Comparison of ENCODE assay signal across 1 cellular context in genomic region chr4:20320232-20320631, GRCh38.
TF ChIP-seq lines count a peak whose summit lies in the region.

No MANE protein-coding gene starts in this region.

TF ChIP-seq in GM23338, 12 proteins besides CTCF, POLR2A, EP300 and RAD21 (continued from another document):
- TF ChIP-seq, protein P1, sequence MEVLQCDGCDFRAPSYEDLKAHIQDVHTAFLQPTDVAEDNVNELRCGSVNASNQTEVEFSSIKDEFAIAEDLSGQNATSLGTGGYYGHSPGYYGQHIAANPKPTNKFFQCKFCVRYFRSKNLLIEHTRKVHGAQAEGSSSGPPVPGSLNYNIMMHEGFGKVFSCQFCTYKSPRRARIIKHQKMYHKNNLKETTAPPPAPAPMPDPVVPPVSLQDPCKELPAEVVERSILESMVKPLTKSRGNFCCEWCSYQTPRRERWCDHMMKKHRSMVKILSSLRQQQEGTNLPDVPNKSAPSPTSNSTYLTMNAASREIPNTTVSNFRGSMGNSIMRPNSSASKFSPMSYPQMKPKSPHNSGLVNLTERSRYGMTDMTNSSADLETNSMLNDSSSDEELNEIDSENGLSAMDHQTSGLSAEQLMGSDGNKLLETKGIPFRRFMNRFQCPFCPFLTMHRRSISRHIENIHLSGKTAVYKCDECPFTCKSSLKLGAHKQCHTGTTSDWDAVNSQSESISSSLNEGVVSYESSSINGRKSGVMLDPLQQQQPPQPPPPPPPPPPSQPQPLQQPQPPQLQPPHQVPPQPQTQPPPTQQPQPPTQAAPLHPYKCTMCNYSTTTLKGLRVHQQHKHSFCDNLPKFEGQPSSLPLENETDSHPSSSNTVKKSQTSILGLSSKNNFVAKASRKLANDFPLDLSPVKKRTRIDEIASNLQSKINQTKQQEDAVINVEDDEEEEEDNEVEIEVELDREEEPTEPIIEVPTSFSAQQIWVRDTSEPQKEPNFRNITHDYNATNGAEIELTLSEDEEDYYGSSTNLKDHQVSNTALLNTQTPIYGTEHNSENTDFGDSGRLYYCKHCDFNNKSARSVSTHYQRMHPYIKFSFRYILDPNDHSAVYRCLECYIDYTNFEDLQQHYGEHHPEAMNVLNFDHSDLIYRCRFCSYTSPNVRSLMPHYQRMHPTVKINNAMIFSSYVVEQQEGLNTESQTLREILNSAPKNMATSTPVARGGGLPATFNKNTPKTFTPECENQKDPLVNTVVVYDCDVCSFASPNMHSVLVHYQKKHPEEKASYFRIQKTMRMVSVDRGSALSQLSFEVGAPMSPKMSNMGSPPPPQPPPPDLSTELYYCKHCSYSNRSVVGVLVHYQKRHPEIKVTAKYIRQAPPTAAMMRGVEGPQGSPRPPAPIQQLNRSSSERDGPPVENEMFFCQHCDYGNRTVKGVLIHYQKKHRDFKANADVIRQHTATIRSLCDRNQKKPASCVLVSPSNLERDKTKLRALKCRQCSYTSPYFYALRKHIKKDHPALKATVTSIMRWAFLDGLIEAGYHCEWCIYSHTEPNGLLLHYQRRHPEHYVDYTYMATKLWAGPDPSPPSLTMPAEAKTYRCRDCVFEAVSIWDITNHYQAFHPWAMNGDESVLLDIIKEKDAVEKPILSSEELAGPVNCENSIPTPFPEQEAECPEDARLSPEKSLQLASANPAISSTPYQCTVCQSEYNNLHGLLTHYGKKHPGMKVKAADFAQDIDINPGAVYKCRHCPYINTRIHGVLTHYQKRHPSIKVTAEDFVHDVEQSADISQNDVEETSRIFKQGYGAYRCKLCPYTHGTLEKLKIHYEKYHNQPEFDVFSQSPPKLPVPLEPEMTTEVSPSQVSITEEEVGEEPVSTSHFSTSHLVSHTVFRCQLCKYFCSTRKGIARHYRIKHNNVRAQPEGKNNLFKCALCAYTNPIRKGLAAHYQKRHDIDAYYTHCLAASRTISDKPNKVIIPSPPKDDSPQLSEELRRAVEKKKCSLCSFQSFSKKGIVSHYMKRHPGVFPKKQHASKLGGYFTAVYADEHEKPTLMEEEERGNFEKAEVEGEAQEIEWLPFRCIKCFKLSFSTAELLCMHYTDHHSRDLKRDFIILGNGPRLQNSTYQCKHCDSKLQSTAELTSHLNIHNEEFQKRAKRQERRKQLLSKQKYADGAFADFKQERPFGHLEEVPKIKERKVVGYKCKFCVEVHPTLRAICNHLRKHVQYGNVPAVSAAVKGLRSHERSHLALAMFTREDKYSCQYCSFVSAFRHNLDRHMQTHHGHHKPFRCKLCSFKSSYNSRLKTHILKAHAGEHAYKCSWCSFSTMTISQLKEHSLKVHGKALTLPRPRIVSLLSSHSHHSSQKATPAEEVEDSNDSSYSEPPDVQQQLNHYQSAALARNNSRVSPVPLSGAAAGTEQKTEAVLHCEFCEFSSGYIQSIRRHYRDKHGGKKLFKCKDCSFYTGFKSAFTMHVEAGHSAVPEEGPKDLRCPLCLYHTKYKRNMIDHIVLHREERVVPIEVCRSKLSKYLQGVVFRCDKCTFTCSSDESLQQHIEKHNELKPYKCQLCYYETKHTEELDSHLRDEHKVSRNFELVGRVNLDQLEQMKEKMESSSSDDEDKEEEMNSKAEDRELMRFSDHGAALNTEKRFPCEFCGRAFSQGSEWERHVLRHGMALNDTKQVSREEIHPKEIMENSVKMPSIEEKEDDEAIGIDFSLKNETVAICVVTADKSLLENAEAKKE (CRISPR knock-in tag; IDR thresholded peaks at IDR 0.05) = no peak
